In genomic region chr3:81753416-81754014, GRCh38 we compare ENCODE assay signal across 20 cellular contexts. TPM values are rescaled to one million over a fixed set of nuclear protein-coding genes. Genes with fewer than 3 reads are reported as not detected.
A peak's percentile ranks its signal among the peaks of the same experiment; 100 is the strongest.
DNase-seq lines count a peak whose midpoint lies in the region; ATAC-seq, FAIRE-seq and TF ChIP-seq lines count a peak whose summit lies in the region.
"Had no signal": no experiment of that assay in that cellular context is flagged by ENCODE, and none has a peak within 500 bp of the region (broad histone marks: within the 10 kb centered on the region; RNA-seq: fewer than 3 reads in every experiment).

No MANE protein-coding gene starts in this region.

- H3K9me3 ChIP-seq in adipocyte (ENCODE audit: control insufficient read depth, low read length): peaks cover 9% of the 10 kb centered on the region
- H3K9me3 ChIP-seq: BE2C had no signal

- peaks cover 84% of the 10 kb centered on the region for H3K36me3 ChIP-seq in adipocyte (ENCODE audit: control insufficient read depth, insufficient read depth, low read length, severe bottlenecking)
- H3K36me3 ChIP-seq: BE2C had no signal

- peak overlapping the region; percentile 11 for H3K4me3 ChIP-seq in adipocyte (ENCODE audit: low read length)

- peaks cover 73% of the 10 kb centered on the region for H3K4me1 ChIP-seq in adipocyte (ENCODE audit: control insufficient read depth, insufficient read depth, low read length)
- H3K4me1 ChIP-seq: BE2C had no signal

- TF ChIP-seq POLR2A in GM12891 (IDR thresholded peaks at IDR 0.05; ENCODE audit: low read depth, low read length): no peak

- DNase-seq in GM12891 (ENCODE audit: insufficient read length, low spot score) (no peak), adipocyte (ENCODE audit: low read depth) (no peak), activated T-cell treated with anti-CD3 and anti-CD28 coated beads for 4 hours (no peak), GM19238 (ENCODE audit: insufficient read length, low spot score) (no peak), GF-D8 (lab: John Stamatoyannopoulos, UW) (no peak)
- no peak for DNase-seq in central memory CD4-positive, alpha-beta T cell
- DNase-seq: 8988T; BE2C; CD4-positive, alpha-beta T cell; GOT3; KG1; NCI-H1092 treated with DMSO at 0.1 percent for 48 hours; NCI-H2081 treated with DMSO at 0.1 percent for 48 hours; NCI-H2227 treated with DMSO at 0.1 percent for 48 hours; NCI-H524; T-helper 1 cell had no signal

- no peaks in the 10 kb centered on the region for H3K27me3 ChIP-seq in adipocyte (replicated peaks; ENCODE audit: control insufficient read depth, insufficient read depth, low read length)
- H3K27me3 ChIP-seq: BE2C had no signal

- FAIRE-seq in GM12891 (lab: Jason Lieb, UNC): peak; percentile 66
- FAIRE-seq: HepG2 had no signal

- ATAC-seq in GM19463 (IDR thresholded peaks at IDR 0.05; ENCODE audit: unreplicated experiment): peak; percentile 41
- peak; percentile 46 for ATAC-seq in HG03175 (IDR thresholded peaks at IDR 0.05; ENCODE audit: unreplicated experiment)
- ATAC-seq: HepG2, Panc1 had no signal

- H3K9ac ChIP-seq in adipocyte (ENCODE audit: low read length): peak overlapping the region; percentile 4

TF ChIP-seq in GM12891, 5 proteins besides CTCF, POLR2A, EP300 and RAD21:
- TF ChIP-seq PAX5 (IDR thresholded peaks at IDR 0.05; ENCODE audit: insufficient read depth, low read length, severe bottlenecking): no peak
- no peak for TF ChIP-seq POLR2AphosphoS5 (IDR thresholded peaks at IDR 0.05; ENCODE audit: low read depth, low read length)
- TF ChIP-seq TAF1 (IDR thresholded peaks at IDR 0.05; ENCODE audit: low read depth, low read length): no peak
- TF ChIP-seq POU2F2 (IDR thresholded peaks at IDR 0.05; ENCODE audit: low read depth, low read length): no peak
- TF ChIP-seq SPI1 (IDR thresholded peaks at IDR 0.05; ENCODE audit: low read depth, low read length): no peak

RNA-seq across cellular contexts. Expression of gene GBE1, which starts 7.9 kb away (rescaled TPM):
- polyA plus RNA-seq in GM12891 (2012; ENCODE audit: low read depth, missing spikeins): 97.2 TPM
